19 cellular contexts compared by ENCODE assay signal in genomic region chr15:53378096-53378620, GRCh38.
"Had no signal": no experiment of that assay in that cellular context is flagged by ENCODE, and none has a peak within 500 bp of the region (broad histone marks: within the 10 kb centered on the region; RNA-seq: fewer than 3 reads in every experiment).

No MANE protein-coding gene starts in this region.

- FAIRE-seq: endothelial cell of umbilical vein, frontal cortex, islet of Langerhans had no signal

- DNase-seq: activated CD4-positive, alpha-beta memory T cell treated with anti-CD3 and anti-CD28 coated beads for 36 hours; activated CD4-positive, alpha-beta T cell treated with anti-CD3 and anti-CD28 coated beads for 1 hour; activated gamma-delta T cell treated with Interleukin-2 at 50 U/mL for 16 hours; activated naive CD8-positive, alpha-beta T cell treated with anti-CD3 and anti-CD28 coated beads, Interleukin-2, amount 10 ng/mL, durations not matched to agents 7 days and 5 days; activated T-cell treated with anti-CD3 and anti-CD28 coated beads, Interleukin-2, amount 50 U/mL, for 48 hours; anterior cingulate cortex; heart right ventricle; mammary epithelial cell; mucosa of descending colon; natural killer cell; occipital lobe; psoas muscle; stimulated activated CD4-positive, alpha-beta T cell treated with anti-CD3 and anti-CD28 coated beads, Interleukin-4, amount 100 ng/mL, for 1 hour had no signal

- H3K4me3 Mint-ChIP-seq: activated CD4-positive, alpha-beta memory T cell treated with anti-CD3 and anti-CD28 coated beads for 36 hours; activated naive CD8-positive, alpha-beta T cell treated with anti-CD3 and anti-CD28 coated beads, Interleukin-2, amount 10 ng/mL, durations not matched to agents 7 days and 5 days; natural killer cell; stimulated activated naive CD8-positive, alpha-beta T cell treated with anti-CD3 and anti-CD28 coated beads, Interleukin-15, Interleukin-2, amounts not matched to agents 100 ng/mL and 50 ng/mL, for 24 hours; T-helper 2 cell treated with Interferon-gamma antibody and Interleukin-4, amounts not matched to agents 5 μg/mL and 100 μg/mL, for 36 hours had no signal

- H3K27me3 Mint-ChIP-seq: activated CD4-positive, alpha-beta memory T cell treated with anti-CD3 and anti-CD28 coated beads for 36 hours; activated naive CD8-positive, alpha-beta T cell treated with anti-CD3 and anti-CD28 coated beads, Interleukin-2, amount 10 ng/mL, durations not matched to agents 7 days and 5 days; stimulated activated naive CD8-positive, alpha-beta T cell treated with anti-CD3 and anti-CD28 coated beads, Interleukin-15, Interleukin-2, amounts not matched to agents 100 ng/mL and 50 ng/mL, for 24 hours had no signal

- H3K4me1 Mint-ChIP-seq: activated naive CD8-positive, alpha-beta T cell treated with anti-CD3 and anti-CD28 coated beads, Interleukin-2, amount 10 ng/mL, durations not matched to agents 7 days and 5 days; natural killer cell had no signal

- ATAC-seq: heart right ventricle, left lobe of liver, mucosa of descending colon, natural killer cell, psoas muscle had no signal

- H3K9me3 Mint-ChIP-seq: activated CD4-positive, alpha-beta memory T cell treated with anti-CD3 and anti-CD28 coated beads for 36 hours; stimulated activated naive CD8-positive, alpha-beta T cell treated with anti-CD3 and anti-CD28 coated beads, Interleukin-15, Interleukin-2, amounts not matched to agents 100 ng/mL and 50 ng/mL, for 24 hours had no signal

- H3K27ac Mint-ChIP-seq: activated CD4-positive, alpha-beta memory T cell treated with anti-CD3 and anti-CD28 coated beads for 36 hours; activated naive CD8-positive, alpha-beta T cell treated with anti-CD3 and anti-CD28 coated beads, Interleukin-2, amount 10 ng/mL, durations not matched to agents 7 days and 5 days; natural killer cell; stimulated activated naive CD8-positive, alpha-beta T cell treated with anti-CD3 and anti-CD28 coated beads, Interleukin-15, Interleukin-2, amounts not matched to agents 100 ng/mL and 50 ng/mL, for 24 hours; T-helper 2 cell treated with Interferon-gamma antibody and Interleukin-4, amounts not matched to agents 5 μg/mL and 100 μg/mL, for 36 hours had no signal

- H3K36me3 Mint-ChIP-seq: activated CD4-positive, alpha-beta memory T cell treated with anti-CD3 and anti-CD28 coated beads for 36 hours; activated naive CD8-positive, alpha-beta T cell treated with anti-CD3 and anti-CD28 coated beads, Interleukin-2, amount 10 ng/mL, durations not matched to agents 7 days and 5 days; natural killer cell had no signal
